2 cellular contexts compared by ENCODE assay signal in genomic region chr18:59085797-59086196, GRCh38.
TF ChIP-seq lines count a peak whose summit lies in the region.

No MANE protein-coding gene starts in this region.

TF ChIP-seq in SK-N-SH treated with all-trans-retinoic acid at 6 μM for 48 hours, 23 proteins besides CTCF, POLR2A, EP300 and RAD21 (continued from another document):
- TF ChIP-seq CSRNP3 (CRISPR knock-in tag; IDR thresholded peaks at IDR 0.05): no peak
- no peak for TF ChIP-seq BACH2 (CRISPR knock-in tag; IDR thresholded peaks at IDR 0.05; ENCODE audit: borderline replicate concordance)
- TF ChIP-seq PATZ1 (CRISPR knock-in tag; IDR thresholded peaks at IDR 0.05; ENCODE audit: borderline replicate concordance): no peak
- no peak for TF ChIP-seq ZNF70 (CRISPR knock-in tag; IDR thresholded peaks at IDR 0.05)
- no peak for TF ChIP-seq POU6F1 (CRISPR knock-in tag; IDR thresholded peaks at IDR 0.05; ENCODE audit: borderline replicate concordance, low read depth)
- no peak for TF ChIP-seq PPARA (CRISPR knock-in tag; IDR thresholded peaks at IDR 0.05; ENCODE audit: borderline replicate concordance)
- no peak for TF ChIP-seq TSHZ2 (CRISPR knock-in tag; IDR thresholded peaks at IDR 0.05)
- TF ChIP-seq ZFP3 (CRISPR knock-in tag; IDR thresholded peaks at IDR 0.05): no peak
- TF ChIP-seq ZNF565 (CRISPR knock-in tag; conservative IDR thresholded peaks at IDR 0.05; ENCODE audit: low read depth): no peak
- no peak for TF ChIP-seq ZNF8 (CRISPR knock-in tag; IDR thresholded peaks at IDR 0.05)
- no peak for TF ChIP-seq TCF4 (CRISPR knock-in tag; IDR thresholded peaks at IDR 0.05; ENCODE audit: borderline replicate concordance)
- TF ChIP-seq ARNTL (CRISPR knock-in tag; IDR thresholded peaks at IDR 0.05; ENCODE audit: borderline replicate concordance, low read depth): no peak

TF ChIP-seq in HepG2, 621 proteins besides CTCF, POLR2A, EP300 and RAD21 (continued from another document):
- TF ChIP-seq MZF1 (CRISPR knock-in tag; IDR thresholded peaks at IDR 0.05; ENCODE audit: borderline replicate concordance): no peak
- no peak for TF ChIP-seq JARID2 (CRISPR knock-in tag; IDR thresholded peaks at IDR 0.05; ENCODE audit: insufficient replicate concordance)
- TF ChIP-seq ZNF574 (CRISPR knock-in tag; IDR thresholded peaks at IDR 0.05): no peak
- no peak for TF ChIP-seq USF2 (IDR thresholded peaks at IDR 0.05; ENCODE audit: low read depth, low read length)
- TF ChIP-seq USF2 (CRISPR knock-in tag; IDR thresholded peaks at IDR 0.05; ENCODE audit: borderline replicate concordance): no peak
- TF ChIP-seq FOXA3 (CRISPR knock-in tag; IDR thresholded peaks at IDR 0.05): no peak
- no peak for TF ChIP-seq ZNF552 (CRISPR knock-in tag; IDR thresholded peaks at IDR 0.05; ENCODE audit: borderline replicate concordance)
- no peak for TF ChIP-seq NAIF1 (CRISPR knock-in tag; IDR thresholded peaks at IDR 0.05; ENCODE audit: borderline replicate concordance)
- no peak for TF ChIP-seq FOXP1 (IDR thresholded peaks at IDR 0.05)
- TF ChIP-seq FOXP1 (CRISPR knock-in tag; IDR thresholded peaks at IDR 0.05): no peak
